In the genomic region with DNA sequence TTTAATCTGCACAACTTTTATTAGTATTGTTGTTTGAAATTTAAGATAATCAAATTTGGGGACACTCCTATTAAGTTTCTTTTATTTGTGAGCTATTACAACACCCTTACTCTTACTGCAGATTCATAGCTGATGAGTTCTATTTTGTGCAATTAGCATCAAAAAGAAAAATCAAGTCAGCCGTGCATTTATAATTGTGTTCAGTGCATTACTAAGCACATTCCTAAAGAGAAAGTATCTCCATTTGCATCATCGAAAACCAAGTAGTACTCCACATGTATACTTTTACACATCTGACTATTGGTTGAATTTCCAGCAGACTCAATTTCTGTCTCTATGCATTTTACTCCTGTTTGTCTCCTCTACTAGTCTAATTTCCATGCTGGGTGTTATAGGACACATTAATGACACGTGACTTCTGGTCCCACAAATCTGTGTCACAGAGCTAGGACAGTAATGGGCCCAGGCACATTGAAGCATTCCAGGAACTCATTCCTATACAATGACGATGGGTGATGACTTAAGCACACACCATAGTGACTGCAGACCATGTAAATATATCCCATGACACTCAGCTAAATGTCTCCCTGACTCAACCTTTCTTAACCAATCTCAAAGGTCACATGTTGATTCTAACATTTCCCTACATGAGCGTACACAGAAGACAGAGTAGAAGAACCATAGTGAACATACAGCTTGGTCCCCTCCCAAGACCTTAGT, we compare ENCODE assay signal across 14 cellular contexts.
DNase-seq lines count a peak whose midpoint lies in the region; ATAC-seq, FAIRE-seq and TF ChIP-seq lines count a peak whose summit lies in the region.
"Had no signal": no experiment of that assay in that cellular context is flagged by ENCODE, and none has a peak within 500 bp of the region (broad histone marks: within the 10 kb centered on the region; RNA-seq: fewer than 3 reads in every experiment).

No MANE protein-coding gene starts in this region.

- no peaks in the 10 kb centered on the region for H3K27me3 ChIP-seq in osteoblast (ENCODE audit: insufficient read depth, low read length)

- DNase-seq in EL (peak; percentile 95), RCC 7860 (ENCODE audit: low spot score) (peak; percentile 66), dedifferentiated amniotic fluid mesenchymal stem cell (ENCODE audit: extremely low spot score) (peak; percentile 64), osteoblast (ENCODE audit: insufficient read length, low spot score, missing footprints) (peak; percentile 66), omental fat pad (ENCODE audit: low spot score) (no peak), NCI-H2081 (lab: John Stamatoyannopoulos, UW) (no peak), nucleus accumbens (lab: John Stamatoyannopoulos, UW) (no peak)
- DNase-seq: activated T-cell treated with anti-CD3 and anti-CD28 coated beads, Interleukin-2, amount 50 U/mL, for 24 hours; aorta; NCI-H1105 treated with DMSO at 0.1 percent for 48 hours; NCI-H510A treated with DMSO at 0.1 percent for 48 hours; substantia nigra had no signal

- no peaks in the 10 kb centered on the region for H3K36me3 ChIP-seq in osteoblast (ENCODE audit: insufficient read depth, low read length)

- peaks cover 8% of the 10 kb centered on the region for H3K79me2 ChIP-seq in osteoblast (ENCODE audit: insufficient read depth, low read length)

- H3K9me3 ChIP-seq in osteoblast (ENCODE audit: low read depth, low read length), result no peaks in the 10 kb centered on the region

- ATAC-seq in GM21576 (IDR thresholded peaks at IDR 0.05; ENCODE audit: unreplicated experiment) (no peak), omental fat pad (ENCODE audit: low FRiP score) (no peak)
- ATAC-seq: Right ventricle myocardium inferior had no signal

- H3K27ac ChIP-seq in osteoblast (ENCODE audit: low read depth, low read length), result peak overlapping the region; percentile 87

- TF ChIP-seq CTCF in osteoblast (IDR thresholded peaks at IDR 0.05; ENCODE audit: extremely low read depth, low read depth, low read length) (no peak), omental fat pad (IDR thresholded peaks at IDR 0.05) (no peak)

- FAIRE-seq in RCC 7860 (lab: Jason Lieb, UNC), result no peak

- H3K4me2 ChIP-seq in osteoblast (ENCODE audit: insufficient read depth, low read length), result peak overlapping the region; percentile 17

- no peaks in the 10 kb centered on the region for H4K20me1 ChIP-seq in osteoblast (ENCODE audit: insufficient read depth, low read length)

- peaks cover 37% of the 10 kb centered on the region for H3K4me1 ChIP-seq in osteoblast (ENCODE audit: insufficient read depth, low read length)

- H3K4me3 ChIP-seq in osteoblast (ENCODE audit: insufficient read depth, low read length), result no peak overlapping the region

- H2AFZ ChIP-seq in osteoblast (ENCODE audit: low read length), result no peak overlapping the region

Comparison
In these comparisons a context has a peak if more than half of its experiments do, and no peak if none do; other contexts are left out.
1. DNase-seq: peak in EL (single experiment), RCC 7860 (single experiment), dedifferentiated amniotic fluid mesenchymal stem cell (single experiment) and osteoblast (single experiment); none in omental fat pad (single experiment), NCI-H2081 (0 of 2) and nucleus accumbens (0 of 56).